In the genomic region with DNA sequence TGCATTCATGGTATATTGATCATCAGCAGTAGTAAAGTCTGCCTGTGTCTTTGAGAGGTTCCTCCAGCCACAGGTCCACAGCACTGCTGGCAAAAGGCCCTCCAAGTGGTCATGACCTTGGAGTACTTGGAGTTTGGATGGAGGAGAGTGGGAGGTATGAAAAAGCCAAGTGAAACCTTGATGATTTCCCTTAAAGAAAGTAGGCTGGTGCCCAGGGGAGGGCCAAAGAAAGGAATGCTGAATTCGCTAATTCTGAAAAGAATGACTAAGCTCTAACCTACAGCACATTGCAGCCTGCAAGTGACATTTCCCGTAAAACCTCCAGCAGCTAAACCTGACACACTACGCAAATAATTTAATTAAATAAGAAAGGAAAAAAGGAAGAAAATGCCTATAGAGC, we compare ENCODE assay signal across 1 cellular context.
TF ChIP-seq lines count a peak whose summit lies in the region.

No MANE protein-coding gene starts in this region.

TF ChIP-seq in WTC11, 78 proteins besides CTCF, POLR2A, EP300 and RAD21 (continued from another document):
- TF ChIP-seq, protein P1, sequence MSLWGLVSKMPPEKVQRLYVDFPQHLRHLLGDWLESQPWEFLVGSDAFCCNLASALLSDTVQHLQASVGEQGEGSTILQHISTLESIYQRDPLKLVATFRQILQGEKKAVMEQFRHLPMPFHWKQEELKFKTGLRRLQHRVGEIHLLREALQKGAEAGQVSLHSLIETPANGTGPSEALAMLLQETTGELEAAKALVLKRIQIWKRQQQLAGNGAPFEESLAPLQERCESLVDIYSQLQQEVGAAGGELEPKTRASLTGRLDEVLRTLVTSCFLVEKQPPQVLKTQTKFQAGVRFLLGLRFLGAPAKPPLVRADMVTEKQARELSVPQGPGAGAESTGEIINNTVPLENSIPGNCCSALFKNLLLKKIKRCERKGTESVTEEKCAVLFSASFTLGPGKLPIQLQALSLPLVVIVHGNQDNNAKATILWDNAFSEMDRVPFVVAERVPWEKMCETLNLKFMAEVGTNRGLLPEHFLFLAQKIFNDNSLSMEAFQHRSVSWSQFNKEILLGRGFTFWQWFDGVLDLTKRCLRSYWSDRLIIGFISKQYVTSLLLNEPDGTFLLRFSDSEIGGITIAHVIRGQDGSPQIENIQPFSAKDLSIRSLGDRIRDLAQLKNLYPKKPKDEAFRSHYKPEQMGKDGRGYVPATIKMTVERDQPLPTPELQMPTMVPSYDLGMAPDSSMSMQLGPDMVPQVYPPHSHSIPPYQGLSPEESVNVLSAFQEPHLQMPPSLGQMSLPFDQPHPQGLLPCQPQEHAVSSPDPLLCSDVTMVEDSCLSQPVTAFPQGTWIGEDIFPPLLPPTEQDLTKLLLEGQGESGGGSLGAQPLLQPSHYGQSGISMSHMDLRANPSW (CRISPR knock-in tag; conservative IDR thresholded peaks at IDR 0.05; ENCODE audit: low read depth): no peak
